9 cellular contexts compared by ENCODE assay signal in the genomic region with DNA sequence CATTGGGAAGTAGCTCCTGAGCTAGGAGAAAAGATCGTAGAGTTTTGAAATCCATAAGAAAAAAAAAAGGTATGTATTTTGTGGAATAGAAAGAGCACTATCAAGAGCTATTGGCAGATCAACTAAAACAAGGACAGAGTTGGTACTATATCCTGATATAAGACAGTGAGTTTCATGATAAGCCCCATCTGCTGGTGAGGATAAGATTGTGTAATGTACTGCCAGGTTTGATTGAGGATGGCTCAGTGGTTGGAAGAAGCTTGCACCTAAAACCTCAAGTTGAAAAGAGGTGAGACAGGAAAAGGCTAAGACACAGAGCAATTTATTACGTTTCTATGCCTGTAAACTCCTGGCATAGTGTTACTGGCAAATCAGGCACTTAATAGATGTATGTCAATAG.
DNase-seq lines count a peak whose midpoint lies in the region; ATAC-seq and TF ChIP-seq lines count a peak whose summit lies in the region.
"Had no signal": no experiment of that assay in that cellular context is flagged by ENCODE, and none has a peak within 500 bp of the region (broad histone marks: within the 10 kb centered on the region; RNA-seq: fewer than 3 reads in every experiment).

No MANE protein-coding gene starts in this region.

- DNase-seq in DMS153 treated with DMSO at 0.1 percent for 48 hours (lab: John Stamatoyannopoulos, UW; ENCODE audit: unreplicated experiment) (peak; percentile 5), MM.1S (no peak), T-helper 17 cell (no peak), iris pigment epithelial cell (ENCODE audit: low read depth) (peak; percentile 26), Peyer's patch (no peak), T-cell (no peak), kidney glomerular epithelial cell (lab: John Stamatoyannopoulos, UW) (no peak), G401 (ENCODE audit: low spot score) (no peak)
- DNase-seq: colonic mucosa had no signal

- ATAC-seq in T-helper 17 cell (no peak), T-cell (replicated peaks in 1 of 4) (no peak)

- H3K9me3 Mint-ChIP-seq in T-cell: no peaks in the 10 kb centered on the region

- TF ChIP-seq POLR2A in Peyer's patch (IDR thresholded peaks at IDR 0.05): no peak

- peak; percentile 13; the same call in 1 of the 2 replicates for TF ChIP-seq CTCF in MM.1S (IDR thresholded peaks at IDR 0.05; ENCODE audit: low read length)
- TF ChIP-seq CTCF in Peyer's patch (IDR thresholded peaks at IDR 0.05): no peak

- H3K27me3 ChIP-seq in MM.1S (replicated peaks; ENCODE audit: insufficient read depth, low read length): no peaks in the 10 kb centered on the region
- no peaks in the 10 kb centered on the region for H3K27me3 ChIP-seq in Peyer's patch
- H3K27me3 ChIP-seq: colonic mucosa had no signal

- POLR2A ChIA-PET in T-cell (lab: Charles Lee): no interaction called here

- no peak overlapping the region for H2AFZ ChIP-seq in MM.1S (ENCODE audit: low read length)

- H3K4me1 ChIP-seq in MM.1S (ENCODE audit: low read length) (peaks cover 4% of the 10 kb centered on the region; the same call in 1 of the 2 replicates), Peyer's patch (no peaks in the 10 kb centered on the region)
- H3K4me1 ChIP-seq: colonic mucosa had no signal

- H3K27ac Mint-ChIP-seq in T-helper 17 cell (peak overlapping the region; percentile 29), T-cell (no peak overlapping the region)

- H3K36me3 ChIP-seq in MM.1S (replicated peaks; ENCODE audit: insufficient read depth, low read length): no peaks in the 10 kb centered on the region
- no peaks in the 10 kb centered on the region for H3K36me3 ChIP-seq in Peyer's patch
- H3K36me3 ChIP-seq: colonic mucosa had no signal

- H3K4me3 ChIP-seq in MM.1S (ENCODE audit: low read length) (no peak overlapping the region), Peyer's patch (no peak overlapping the region)
- H3K4me3 ChIP-seq: colonic mucosa had no signal

- no peaks in the 10 kb centered on the region for H3K9me2 ChIP-seq in MM.1S (replicated peaks; ENCODE audit: insufficient read depth, low read length)

- H4K20me1 ChIP-seq in MM.1S (ENCODE audit: insufficient read depth, low read length): no peaks in the 10 kb centered on the region

- in situ Hi-C loops in G401 (cut with HindIII; ENCODE audit: low sequenced_read_pairs): no loop called here

- H3K27me3 Mint-ChIP-seq in T-helper 17 cell (no peaks in the 10 kb centered on the region), T-cell (no peaks in the 10 kb centered on the region)

- no peak overlapping the region for H3K9ac ChIP-seq in MM.1S (ENCODE audit: low read length)

- H3K4me1 Mint-ChIP-seq in T-helper 17 cell: peaks cover 6% of the 10 kb centered on the region
- H3K4me1 Mint-ChIP-seq in T-cell: peaks cover 0 to 10% (median 10%) of the 10 kb centered on the region in 3 donors

- no peak overlapping the region for H3K27ac ChIP-seq in MM.1S (ENCODE audit: low read length)
- H3K27ac ChIP-seq in Peyer's patch: no peak overlapping the region
- H3K27ac ChIP-seq: colonic mucosa had no signal

- H3K36me3 Mint-ChIP-seq in T-helper 17 cell (ENCODE audit: low read depth) (no peaks in the 10 kb centered on the region), T-cell (no peaks in the 10 kb centered on the region)

- H3K9me3 ChIP-seq in MM.1S (replicated peaks; ENCODE audit: insufficient read depth, low read length): no peaks in the 10 kb centered on the region
- no peaks in the 10 kb centered on the region for H3K9me3 ChIP-seq in T-helper 17 cell (ENCODE audit: control insufficient read depth, low read length, poor library complexity, severe bottlenecking)
- H3K9me3 ChIP-seq in Peyer's patch: no peaks in the 10 kb centered on the region
- H3K9me3 ChIP-seq: colonic mucosa had no signal

- H3K4me2 ChIP-seq in MM.1S (ENCODE audit: low read depth, low read length): no peak overlapping the region

- CTCF ChIA-PET in T-cell (lab: Charles Lee): interaction anchor here in 1 of 2 donors (0.5 kb wide), 1 partner anchor 188 kb away, joined by 3 read pairs; no protein-coding TSS in a partner anchor

- no peaks in the 10 kb centered on the region for H3K79me2 ChIP-seq in MM.1S (ENCODE audit: low read length)

- H3F3A ChIP-seq in MM.1S (ENCODE audit: insufficient read depth, low read length): no peaks in the 10 kb centered on the region

- H3K4me3 Mint-ChIP-seq in T-helper 17 cell (no peak overlapping the region), T-cell (no peak overlapping the region)

Comparison
In these comparisons a context has a peak if more than half of its experiments do, and no peak if none do; other contexts are left out.
1. DNase-seq: peak in DMS153 treated with DMSO at 0.1 percent for 48 hours (single experiment) and iris pigment epithelial cell (single experiment); none in MM.1S (single experiment), T-helper 17 cell (0 of 3), Peyer's patch (0 of 3), T-cell (0 of 34), kidney glomerular epithelial cell (single experiment) and G401 (single experiment).